1 cellular context compared by ENCODE assay signal in the genomic region with DNA sequence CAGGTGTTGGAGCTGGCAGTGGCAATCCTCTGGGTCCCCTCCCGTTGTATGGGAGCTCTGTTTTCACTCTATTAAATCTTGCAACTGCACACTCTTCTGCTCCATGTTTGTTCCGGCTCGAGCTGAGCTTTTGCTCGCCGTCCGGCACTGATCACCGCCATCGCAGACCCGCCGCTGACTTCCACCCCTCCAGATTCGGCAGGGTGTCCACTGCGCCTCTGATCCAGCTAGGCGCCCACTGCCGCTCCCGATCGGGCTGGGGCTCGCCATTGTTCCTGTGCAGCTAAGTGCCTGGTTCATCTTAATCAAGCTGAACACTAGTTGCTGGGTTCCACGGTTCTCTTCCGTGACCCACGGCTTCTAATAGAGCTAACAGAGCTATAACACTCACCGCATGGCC.
TF ChIP-seq lines count a peak whose summit lies in the region.

No MANE protein-coding gene starts in this region.

TF ChIP-seq in GM23338, 12 proteins besides CTCF, POLR2A, EP300 and RAD21:
- no peak for TF ChIP-seq STAT1 (IDR thresholded peaks at IDR 0.05; ENCODE audit: unreplicated experiment)
